Comparison of ENCODE assay signal across 1 cellular context in the genomic region with DNA sequence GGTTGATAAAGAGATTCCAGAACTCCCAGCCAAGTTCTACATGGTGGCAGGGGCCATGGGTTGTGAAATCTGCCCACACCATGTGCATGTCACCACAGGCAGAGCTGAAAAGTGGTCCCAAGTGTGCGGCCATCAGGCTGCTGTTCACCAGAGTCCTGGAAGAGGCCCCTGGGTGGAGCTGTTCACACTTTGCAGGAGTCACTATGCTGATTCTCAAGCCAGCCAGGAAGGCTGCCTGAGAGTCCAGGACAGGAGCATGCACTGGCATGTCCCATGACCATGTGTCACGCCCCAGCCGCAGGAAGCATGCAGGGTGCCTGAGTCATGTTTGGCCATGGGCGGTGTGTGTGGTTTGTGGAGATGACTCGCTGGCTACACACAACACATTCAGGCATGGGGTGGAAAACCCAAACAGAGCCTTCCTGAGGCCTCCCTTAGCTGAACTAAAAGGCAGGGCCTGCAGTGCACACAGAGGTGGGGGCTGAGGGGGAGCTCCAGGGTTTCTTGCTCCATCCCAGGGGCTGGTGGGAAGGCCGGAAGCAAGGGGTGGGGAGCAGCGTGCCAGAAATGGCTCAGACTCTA.
TF ChIP-seq lines count a peak whose summit lies in the region.

No MANE protein-coding gene starts in this region.

TF ChIP-seq in GM12878, 131 proteins besides CTCF, POLR2A, EP300 and RAD21 (continued from another document and continues in another):
- TF ChIP-seq, protein P1, sequence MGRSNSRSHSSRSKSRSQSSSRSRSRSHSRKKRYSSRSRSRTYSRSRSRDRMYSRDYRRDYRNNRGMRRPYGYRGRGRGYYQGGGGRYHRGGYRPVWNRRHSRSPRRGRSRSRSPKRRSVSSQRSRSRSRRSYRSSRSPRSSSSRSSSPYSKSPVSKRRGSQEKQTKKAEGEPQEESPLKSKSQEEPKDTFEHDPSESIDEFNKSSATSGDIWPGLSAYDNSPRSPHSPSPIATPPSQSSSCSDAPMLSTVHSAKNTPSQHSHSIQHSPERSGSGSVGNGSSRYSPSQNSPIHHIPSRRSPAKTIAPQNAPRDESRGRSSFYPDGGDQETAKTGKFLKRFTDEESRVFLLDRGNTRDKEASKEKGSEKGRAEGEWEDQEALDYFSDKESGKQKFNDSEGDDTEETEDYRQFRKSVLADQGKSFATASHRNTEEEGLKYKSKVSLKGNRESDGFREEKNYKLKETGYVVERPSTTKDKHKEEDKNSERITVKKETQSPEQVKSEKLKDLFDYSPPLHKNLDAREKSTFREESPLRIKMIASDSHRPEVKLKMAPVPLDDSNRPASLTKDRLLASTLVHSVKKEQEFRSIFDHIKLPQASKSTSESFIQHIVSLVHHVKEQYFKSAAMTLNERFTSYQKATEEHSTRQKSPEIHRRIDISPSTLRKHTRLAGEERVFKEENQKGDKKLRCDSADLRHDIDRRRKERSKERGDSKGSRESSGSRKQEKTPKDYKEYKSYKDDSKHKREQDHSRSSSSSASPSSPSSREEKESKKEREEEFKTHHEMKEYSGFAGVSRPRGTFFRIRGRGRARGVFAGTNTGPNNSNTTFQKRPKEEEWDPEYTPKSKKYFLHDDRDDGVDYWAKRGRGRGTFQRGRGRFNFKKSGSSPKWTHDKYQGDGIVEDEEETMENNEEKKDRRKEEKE (IDR thresholded peaks at IDR 0.05): no peak
- TF ChIP-seq JUND (IDR thresholded peaks at IDR 0.05; ENCODE audit: low read depth, low read length) (no peak), ZBED1 (IDR thresholded peaks at IDR 0.05; ENCODE audit: borderline replicate concordance) (no peak), SIN3A (IDR thresholded peaks at IDR 0.05; ENCODE audit: low read depth, low read length) (no peak), EZH2 (IDR thresholded peaks at IDR 0.05; ENCODE audit: borderline replicate concordance, control insufficient read depth, low read depth, low read length) (no peak), GABPA (IDR thresholded peaks at IDR 0.05; ENCODE audit: low read depth) (no peak), NFYA (IDR thresholded peaks at IDR 0.05; ENCODE audit: borderline replicate concordance, low read depth, low read length) (no peak), ZNF384 (IDR thresholded peaks at IDR 0.05; ENCODE audit: borderline replicate concordance, low read depth, low read length) (no peak), MTA3 (IDR thresholded peaks at IDR 0.05; ENCODE audit: borderline replicate concordance, low read length) (no peak), ZSCAN29 (IDR thresholded peaks at IDR 0.05) (no peak), NBN (IDR thresholded peaks at IDR 0.05) (no peak), CHD4 (IDR thresholded peaks at IDR 0.05) (no peak), MYB (IDR thresholded peaks at IDR 0.05; ENCODE audit: borderline replicate concordance, low read depth, low read length) (no peak), SREBF1 (IDR thresholded peaks at IDR 0.05; ENCODE audit: low read length) (no peak), YY1 (IDR thresholded peaks at IDR 0.05; ENCODE audit: low read depth, low read length) (no peak), STAT1 (conservative IDR thresholded peaks at IDR 0.05) (no peak), KLF5 (IDR thresholded peaks at IDR 0.05; ENCODE audit: partially characterized antibody) (no peak), TCF7 (IDR thresholded peaks at IDR 0.05; ENCODE audit: borderline replicate concordance) (no peak), ZZZ3 (IDR thresholded peaks at IDR 0.05; ENCODE audit: control insufficient read depth, insufficient read length, low read depth) (no peak), NRF1 (conservative IDR thresholded peaks at IDR 0.05; ENCODE audit: low read depth, low read length) (no peak), CBFB (IDR thresholded peaks at IDR 0.05; ENCODE audit: low read depth) (peak; percentile 66; the same call in 1 of the 2 replicates), IKZF2 (IDR thresholded peaks at IDR 0.05) (peak; percentile 74 to 88), JUNB (IDR thresholded peaks at IDR 0.05) (peak; percentile 55; the same call in 1 of the 2 replicates), PAX8 (IDR thresholded peaks at IDR 0.05) (no peak), SMAD5 (IDR thresholded peaks at IDR 0.05; ENCODE audit: low read depth) (no peak), ZNF622 (IDR thresholded peaks at IDR 0.05) (no peak), NR2C1 (IDR thresholded peaks at IDR 0.05) (no peak), IKZF1 (conservative IDR thresholded peaks at IDR 0.05) (peak; percentile 60), FOXK2 (IDR thresholded peaks at IDR 0.05) (no peak), CREM (IDR thresholded peaks at IDR 0.05; ENCODE audit: low read depth) (peak; percentile 68; the same call in 1 of the 2 replicates), CHD2 (IDR thresholded peaks at IDR 0.05; ENCODE audit: borderline replicate concordance, low read depth, low read length) (no peak), WRNIP1 (IDR thresholded peaks at IDR 0.05; ENCODE audit: borderline replicate concordance, low read depth, low read length) (no peak), ESRRA (IDR thresholded peaks at IDR 0.05; ENCODE audit: low read length) (no peak), KAT2A (conservative IDR thresholded peaks at IDR 0.05; ENCODE audit: control insufficient read depth, low read depth, low read length) (no peak)
- TF ChIP-seq, protein P2, sequence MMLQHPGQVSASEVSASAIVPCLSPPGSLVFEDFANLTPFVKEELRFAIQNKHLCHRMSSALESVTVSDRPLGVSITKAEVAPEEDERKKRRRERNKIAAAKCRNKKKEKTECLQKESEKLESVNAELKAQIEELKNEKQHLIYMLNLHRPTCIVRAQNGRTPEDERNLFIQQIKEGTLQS (IDR thresholded peaks at IDR 0.05; ENCODE audit: borderline replicate concordance, extremely low read depth, low read depth, low read length): no peak
- TF ChIP-seq, protein P3, sequence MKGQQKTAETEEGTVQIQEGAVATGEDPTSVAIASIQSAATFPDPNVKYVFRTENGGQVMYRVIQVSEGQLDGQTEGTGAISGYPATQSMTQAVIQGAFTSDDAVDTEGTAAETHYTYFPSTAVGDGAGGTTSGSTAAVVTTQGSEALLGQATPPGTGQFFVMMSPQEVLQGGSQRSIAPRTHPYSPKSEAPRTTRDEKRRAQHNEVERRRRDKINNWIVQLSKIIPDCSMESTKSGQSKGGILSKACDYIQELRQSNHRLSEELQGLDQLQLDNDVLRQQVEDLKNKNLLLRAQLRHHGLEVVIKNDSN (IDR thresholded peaks at IDR 0.05; ENCODE audit: borderline replicate concordance, extremely low read length, insufficient read depth, low read depth, low read length): peak; percentile 36
- TF ChIP-seq, protein P4, sequence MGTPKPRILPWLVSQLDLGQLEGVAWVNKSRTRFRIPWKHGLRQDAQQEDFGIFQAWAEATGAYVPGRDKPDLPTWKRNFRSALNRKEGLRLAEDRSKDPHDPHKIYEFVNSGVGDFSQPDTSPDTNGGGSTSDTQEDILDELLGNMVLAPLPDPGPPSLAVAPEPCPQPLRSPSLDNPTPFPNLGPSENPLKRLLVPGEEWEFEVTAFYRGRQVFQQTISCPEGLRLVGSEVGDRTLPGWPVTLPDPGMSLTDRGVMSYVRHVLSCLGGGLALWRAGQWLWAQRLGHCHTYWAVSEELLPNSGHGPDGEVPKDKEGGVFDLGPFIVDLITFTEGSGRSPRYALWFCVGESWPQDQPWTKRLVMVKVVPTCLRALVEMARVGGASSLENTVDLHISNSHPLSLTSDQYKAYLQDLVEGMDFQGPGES (IDR thresholded peaks at IDR 0.05): no peak
- TF ChIP-seq, protein P5, sequence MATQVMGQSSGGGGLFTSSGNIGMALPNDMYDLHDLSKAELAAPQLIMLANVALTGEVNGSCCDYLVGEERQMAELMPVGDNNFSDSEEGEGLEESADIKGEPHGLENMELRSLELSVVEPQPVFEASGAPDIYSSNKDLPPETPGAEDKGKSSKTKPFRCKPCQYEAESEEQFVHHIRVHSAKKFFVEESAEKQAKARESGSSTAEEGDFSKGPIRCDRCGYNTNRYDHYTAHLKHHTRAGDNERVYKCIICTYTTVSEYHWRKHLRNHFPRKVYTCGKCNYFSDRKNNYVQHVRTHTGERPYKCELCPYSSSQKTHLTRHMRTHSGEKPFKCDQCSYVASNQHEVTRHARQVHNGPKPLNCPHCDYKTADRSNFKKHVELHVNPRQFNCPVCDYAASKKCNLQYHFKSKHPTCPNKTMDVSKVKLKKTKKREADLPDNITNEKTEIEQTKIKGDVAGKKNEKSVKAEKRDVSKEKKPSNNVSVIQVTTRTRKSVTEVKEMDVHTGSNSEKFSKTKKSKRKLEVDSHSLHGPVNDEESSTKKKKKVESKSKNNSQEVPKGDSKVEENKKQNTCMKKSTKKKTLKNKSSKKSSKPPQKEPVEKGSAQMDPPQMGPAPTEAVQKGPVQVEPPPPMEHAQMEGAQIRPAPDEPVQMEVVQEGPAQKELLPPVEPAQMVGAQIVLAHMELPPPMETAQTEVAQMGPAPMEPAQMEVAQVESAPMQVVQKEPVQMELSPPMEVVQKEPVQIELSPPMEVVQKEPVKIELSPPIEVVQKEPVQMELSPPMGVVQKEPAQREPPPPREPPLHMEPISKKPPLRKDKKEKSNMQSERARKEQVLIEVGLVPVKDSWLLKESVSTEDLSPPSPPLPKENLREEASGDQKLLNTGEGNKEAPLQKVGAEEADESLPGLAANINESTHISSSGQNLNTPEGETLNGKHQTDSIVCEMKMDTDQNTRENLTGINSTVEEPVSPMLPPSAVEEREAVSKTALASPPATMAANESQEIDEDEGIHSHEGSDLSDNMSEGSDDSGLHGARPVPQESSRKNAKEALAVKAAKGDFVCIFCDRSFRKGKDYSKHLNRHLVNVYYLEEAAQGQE (IDR thresholded peaks at IDR 0.05; ENCODE audit: low read depth, low read length): no peak
- TF ChIP-seq, protein P6, sequence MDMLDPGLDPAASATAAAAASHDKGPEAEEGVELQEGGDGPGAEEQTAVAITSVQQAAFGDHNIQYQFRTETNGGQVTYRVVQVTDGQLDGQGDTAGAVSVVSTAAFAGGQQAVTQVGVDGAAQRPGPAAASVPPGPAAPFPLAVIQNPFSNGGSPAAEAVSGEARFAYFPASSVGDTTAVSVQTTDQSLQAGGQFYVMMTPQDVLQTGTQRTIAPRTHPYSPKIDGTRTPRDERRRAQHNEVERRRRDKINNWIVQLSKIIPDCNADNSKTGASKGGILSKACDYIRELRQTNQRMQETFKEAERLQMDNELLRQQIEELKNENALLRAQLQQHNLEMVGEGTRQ (IDR thresholded peaks at IDR 0.05; ENCODE audit: borderline replicate concordance, low read depth, low read length): no peak
- TF ChIP-seq, protein P7, sequence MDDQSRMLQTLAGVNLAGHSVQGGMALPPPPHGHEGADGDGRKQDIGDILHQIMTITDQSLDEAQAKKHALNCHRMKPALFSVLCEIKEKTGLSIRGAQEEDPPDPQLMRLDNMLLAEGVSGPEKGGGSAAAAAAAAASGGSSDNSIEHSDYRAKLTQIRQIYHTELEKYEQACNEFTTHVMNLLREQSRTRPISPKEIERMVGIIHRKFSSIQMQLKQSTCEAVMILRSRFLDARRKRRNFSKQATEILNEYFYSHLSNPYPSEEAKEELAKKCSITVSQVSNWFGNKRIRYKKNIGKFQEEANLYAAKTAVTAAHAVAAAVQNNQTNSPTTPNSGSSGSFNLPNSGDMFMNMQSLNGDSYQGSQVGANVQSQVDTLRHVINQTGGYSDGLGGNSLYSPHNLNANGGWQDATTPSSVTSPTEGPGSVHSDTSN (IDR thresholded peaks at IDR 0.05; ENCODE audit: insufficient replicate concordance, low read depth, low read length): no peak
- TF ChIP-seq, protein P8, sequence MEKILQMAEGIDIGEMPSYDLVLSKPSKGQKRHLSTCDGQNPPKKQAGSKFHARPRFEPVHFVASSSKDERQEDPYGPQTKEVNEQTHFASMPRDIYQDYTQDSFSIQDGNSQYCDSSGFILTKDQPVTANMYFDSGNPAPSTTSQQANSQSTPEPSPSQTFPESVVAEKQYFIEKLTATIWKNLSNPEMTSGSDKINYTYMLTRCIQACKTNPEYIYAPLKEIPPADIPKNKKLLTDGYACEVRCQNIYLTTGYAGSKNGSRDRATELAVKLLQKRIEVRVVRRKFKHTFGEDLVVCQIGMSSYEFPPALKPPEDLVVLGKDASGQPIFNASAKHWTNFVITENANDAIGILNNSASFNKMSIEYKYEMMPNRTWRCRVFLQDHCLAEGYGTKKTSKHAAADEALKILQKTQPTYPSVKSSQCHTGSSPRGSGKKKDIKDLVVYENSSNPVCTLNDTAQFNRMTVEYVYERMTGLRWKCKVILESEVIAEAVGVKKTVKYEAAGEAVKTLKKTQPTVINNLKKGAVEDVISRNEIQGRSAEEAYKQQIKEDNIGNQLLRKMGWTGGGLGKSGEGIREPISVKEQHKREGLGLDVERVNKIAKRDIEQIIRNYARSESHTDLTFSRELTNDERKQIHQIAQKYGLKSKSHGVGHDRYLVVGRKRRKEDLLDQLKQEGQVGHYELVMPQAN (conservative IDR thresholded peaks at IDR 0.05): no peak
- TF ChIP-seq, protein P9, sequence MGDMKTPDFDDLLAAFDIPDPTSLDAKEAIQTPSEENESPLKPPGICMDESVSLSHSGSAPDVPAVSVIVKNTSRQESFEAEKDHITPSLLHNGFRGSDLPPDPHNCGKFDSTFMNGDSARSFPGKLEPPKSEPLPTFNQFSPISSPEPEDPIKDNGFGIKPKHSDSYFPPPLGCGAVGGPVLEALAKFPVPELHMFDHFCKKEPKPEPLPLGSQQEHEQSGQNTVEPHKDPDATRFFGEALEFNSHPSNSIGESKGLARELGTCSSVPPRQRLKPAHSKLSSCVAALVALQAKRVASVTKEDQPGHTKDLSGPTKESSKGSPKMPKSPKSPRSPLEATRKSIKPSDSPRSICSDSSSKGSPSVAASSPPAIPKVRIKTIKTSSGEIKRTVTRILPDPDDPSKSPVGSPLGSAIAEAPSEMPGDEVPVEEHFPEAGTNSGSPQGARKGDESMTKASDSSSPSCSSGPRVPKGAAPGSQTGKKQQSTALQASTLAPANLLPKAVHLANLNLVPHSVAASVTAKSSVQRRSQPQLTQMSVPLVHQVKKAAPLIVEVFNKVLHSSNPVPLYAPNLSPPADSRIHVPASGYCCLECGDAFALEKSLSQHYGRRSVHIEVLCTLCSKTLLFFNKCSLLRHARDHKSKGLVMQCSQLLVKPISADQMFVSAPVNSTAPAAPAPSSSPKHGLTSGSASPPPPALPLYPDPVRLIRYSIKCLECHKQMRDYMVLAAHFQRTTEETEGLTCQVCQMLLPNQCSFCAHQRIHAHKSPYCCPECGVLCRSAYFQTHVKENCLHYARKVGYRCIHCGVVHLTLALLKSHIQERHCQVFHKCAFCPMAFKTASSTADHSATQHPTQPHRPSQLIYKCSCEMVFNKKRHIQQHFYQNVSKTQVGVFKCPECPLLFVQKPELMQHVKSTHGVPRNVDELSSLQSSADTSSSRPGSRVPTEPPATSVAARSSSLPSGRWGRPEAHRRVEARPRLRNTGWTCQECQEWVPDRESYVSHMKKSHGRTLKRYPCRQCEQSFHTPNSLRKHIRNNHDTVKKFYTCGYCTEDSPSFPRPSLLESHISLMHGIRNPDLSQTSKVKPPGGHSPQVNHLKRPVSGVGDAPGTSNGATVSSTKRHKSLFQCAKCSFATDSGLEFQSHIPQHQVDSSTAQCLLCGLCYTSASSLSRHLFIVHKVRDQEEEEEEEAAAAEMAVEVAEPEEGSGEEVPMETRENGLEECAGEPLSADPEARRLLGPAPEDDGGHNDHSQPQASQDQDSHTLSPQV (IDR thresholded peaks at IDR 0.05): no peak
